Comparison of ENCODE assay signal across 12 cellular contexts in the genomic region with DNA sequence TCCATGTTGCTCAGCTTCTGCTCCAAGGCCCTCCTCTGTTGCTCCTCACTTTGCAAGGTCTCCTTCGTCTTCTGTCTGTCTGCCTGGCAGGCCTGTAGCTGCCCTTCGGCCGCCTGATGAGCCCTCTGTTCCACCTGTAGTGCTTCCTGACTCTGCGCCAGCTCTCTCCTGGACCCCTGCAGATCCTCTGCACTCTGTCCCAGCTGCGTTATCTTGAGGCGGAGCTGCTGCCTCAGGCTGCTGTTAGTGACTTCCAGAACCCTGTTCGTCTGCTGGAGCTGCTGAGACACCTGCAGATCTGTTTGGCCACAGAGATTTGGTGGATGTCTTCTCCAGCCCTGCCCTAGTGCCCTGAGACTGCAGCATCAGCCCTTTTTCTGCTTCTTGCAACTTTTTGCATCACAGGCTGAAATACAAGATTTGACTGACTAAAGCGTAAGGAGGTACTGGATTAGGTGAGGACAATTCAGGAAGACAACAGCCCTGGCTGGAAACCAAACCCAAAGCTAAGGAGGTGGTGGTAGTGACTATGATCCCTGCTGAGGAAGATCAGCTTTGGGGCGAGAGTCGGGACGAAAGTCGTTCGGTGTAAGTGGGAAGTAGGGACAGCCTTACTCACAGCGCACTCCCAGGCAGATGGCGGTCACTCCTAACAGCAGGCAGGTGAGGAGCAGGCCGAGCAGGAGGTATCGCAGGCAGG. TPM values are rescaled to one million over a fixed set of nuclear protein-coding genes. Genes with fewer than 3 reads are reported as not detected.
A peak's percentile ranks its signal among the peaks of the same experiment; 100 is the strongest.
DNase-seq lines count a peak whose midpoint lies in the region; ATAC-seq and TF ChIP-seq lines count a peak whose summit lies in the region.
"Had no signal": no experiment of that assay in that cellular context is flagged by ENCODE, and none has a peak within 500 bp of the region (broad histone marks: within the 10 kb centered on the region; RNA-seq: fewer than 3 reads in every experiment).

No MANE protein-coding gene starts in this region.

- H3K9me2 ChIP-seq in DOHH2 (replicated peaks; ENCODE audit: control insufficient read depth, low read length) (no peaks in the 10 kb centered on the region), MM.1S (replicated peaks; ENCODE audit: insufficient read depth, low read length) (no peaks in the 10 kb centered on the region)

- H3K36me3 Mint-ChIP-seq in chondrocyte (ENCODE audit: low read depth) = no peaks in the 10 kb centered on the region
- H3K36me3 Mint-ChIP-seq in nephron progenitor cell (ENCODE audit: low read depth) = no peaks in the 10 kb centered on the region

- H3F3A ChIP-seq in DOHH2 (ENCODE audit: control insufficient read depth, insufficient read depth) = peaks cover 28% of the 10 kb centered on the region
- H3F3A ChIP-seq in MM.1S (ENCODE audit: insufficient read depth, low read length) = no peaks in the 10 kb centered on the region

- no peak for TF ChIP-seq CTCF in DOHH2 (IDR thresholded peaks at IDR 0.05; ENCODE audit: low read depth, low read length, poor library complexity, severe bottlenecking)
- TF ChIP-seq CTCF in MM.1S (IDR thresholded peaks at IDR 0.05; ENCODE audit: low read length) = no peak
- TF ChIP-seq CTCF in chondrocyte (IDR thresholded peaks at IDR 0.05) = no peak
- no peak for TF ChIP-seq CTCF in nephron progenitor cell (IDR thresholded peaks at IDR 0.05)

- no peaks in the 10 kb centered on the region for H3K9me3 ChIP-seq in DOHH2 (ENCODE audit: control insufficient read depth, insufficient read depth, low read length)
- H3K9me3 ChIP-seq in MM.1S (replicated peaks; ENCODE audit: insufficient read depth, low read length) = no peaks in the 10 kb centered on the region

- H3K9me3 Mint-ChIP-seq in chondrocyte (ENCODE audit: low read depth) (no peaks in the 10 kb centered on the region), nephron progenitor cell (no peaks in the 10 kb centered on the region)

- no peak overlapping the region for H3K27ac ChIP-seq in DOHH2 (ENCODE audit: low read depth, low read length)
- no peak overlapping the region for H3K27ac ChIP-seq in MM.1S (ENCODE audit: low read length)
- H3K27ac ChIP-seq: HL-60 had no signal

- DNase-seq in MM.1S = no peak
- DNase-seq in chondrocyte (ENCODE audit: low spot score) = peak; percentile 77
- no peak for DNase-seq in nephron progenitor cell
- no peak for DNase-seq in medulla oblongata (ENCODE audit: extremely low spot score)
- DNase-seq in GF-D8 (lab: John Stamatoyannopoulos, UW) = no peak
- DNase-seq: NCI-H187 had no signal

- no peak overlapping the region for H2AFZ ChIP-seq in MM.1S (ENCODE audit: low read length)

- no peak overlapping the region for H3K27ac Mint-ChIP-seq in chondrocyte (ENCODE audit: unreplicated experiment)
- no peak overlapping the region for H3K27ac Mint-ChIP-seq in nephron progenitor cell

- H3K79me2 ChIP-seq in DOHH2 (ENCODE audit: control insufficient read depth, low read length) (no peaks in the 10 kb centered on the region), MM.1S (ENCODE audit: low read length) (no peaks in the 10 kb centered on the region)

- peak overlapping the region; percentile 99 for H3K4me2 ChIP-seq in DOHH2 (ENCODE audit: low read length)
- H3K4me2 ChIP-seq in MM.1S (ENCODE audit: low read depth, low read length) = peak overlapping the region; percentile 73; the same call in 1 of the 2 replicates

- H4K20me1 ChIP-seq in DOHH2 (ENCODE audit: control insufficient read depth, insufficient read depth, low read depth, low read length) (no peaks in the 10 kb centered on the region), MM.1S (ENCODE audit: insufficient read depth, low read length) (no peaks in the 10 kb centered on the region)

- H3K4me3 ChIP-seq in DOHH2 (ENCODE audit: low read length) (peak overlapping the region; percentile 72; the same call in 1 of the 2 replicates), MM.1S (ENCODE audit: low read length) (no peak overlapping the region)

- H3K9ac ChIP-seq in MM.1S (ENCODE audit: low read length) = no peak overlapping the region

- H3K4me1 Mint-ChIP-seq in chondrocyte (ENCODE audit: low read depth) (peaks cover 11% of the 10 kb centered on the region), nephron progenitor cell (peaks cover 23% of the 10 kb centered on the region)

- peaks cover 56% of the 10 kb centered on the region for H3K4me1 ChIP-seq in DOHH2 (ENCODE audit: control insufficient read depth, low read length)
- no peaks in the 10 kb centered on the region for H3K4me1 ChIP-seq in MM.1S (ENCODE audit: low read length)

- no peak for ATAC-seq in HG02885 (IDR thresholded peaks at IDR 0.05; ENCODE audit: poor library complexity, unreplicated experiment)

- H3K4me3 Mint-ChIP-seq in chondrocyte (ENCODE audit: unreplicated experiment) (peak overlapping the region; percentile 69), nephron progenitor cell (peak overlapping the region; percentile 72)

- H3K27me3 Mint-ChIP-seq in chondrocyte (ENCODE audit: low read depth) (peaks cover 26% of the 10 kb centered on the region), nephron progenitor cell (ENCODE audit: low read depth, poor library complexity) (peaks cover 83% of the 10 kb centered on the region)

- no peaks in the 10 kb centered on the region for H3K27me3 ChIP-seq in DOHH2 (ENCODE audit: control insufficient read depth, low read length)
- 0 out of 2 replicates have a peak, but pooled peaks cover 7% of the 10 kb centered on the region for H3K27me3 ChIP-seq in MM.1S (replicated peaks; ENCODE audit: insufficient read depth, low read length)

- H3K36me3 ChIP-seq in DOHH2 (ENCODE audit: control insufficient read depth, low read length) = 0 out of 2 replicates have a peak, but pooled peaks cover 5% of the 10 kb centered on the region
- no peaks in the 10 kb centered on the region for H3K36me3 ChIP-seq in MM.1S (replicated peaks; ENCODE audit: insufficient read depth, low read length)

RNA-seq across cellular contexts. Expression of a gene that starts 2.1 kb away (rescaled TPM):
- 0.51 to 1.1 TPM (median 1.1 TPM) in 3 replicates for total RNA-seq in chondrocyte

RNA-seq across cellular contexts. Expression of a gene that starts 11.1 kb away (rescaled TPM):
- total RNA-seq in chondrocyte = 50.7 to 54.7 TPM (median 54.3 TPM) in 3 replicates

RNA-seq across cellular contexts. Expression of a gene that starts 34.6 kb away (rescaled TPM):
- not detected in 3 replicates for total RNA-seq in chondrocyte
- total RNA-seq: bronchial epithelial cell, Daoy, fibroblast of villous mesenchyme had no signal

RNA-seq across cellular contexts. Expression of a gene that starts 41.7 kb away (rescaled TPM):
- 11,782 to 13,339 TPM (median 12,386 TPM) in 3 replicates for total RNA-seq in chondrocyte

RNA-seq across cellular contexts. Expression of a gene that starts 42.0 kb away (rescaled TPM):
- total RNA-seq in chondrocyte = 31.1 to 55.2 TPM (median 52.2 TPM) in 3 replicates
